8 cellular contexts compared by ENCODE assay signal in the genomic region with DNA sequence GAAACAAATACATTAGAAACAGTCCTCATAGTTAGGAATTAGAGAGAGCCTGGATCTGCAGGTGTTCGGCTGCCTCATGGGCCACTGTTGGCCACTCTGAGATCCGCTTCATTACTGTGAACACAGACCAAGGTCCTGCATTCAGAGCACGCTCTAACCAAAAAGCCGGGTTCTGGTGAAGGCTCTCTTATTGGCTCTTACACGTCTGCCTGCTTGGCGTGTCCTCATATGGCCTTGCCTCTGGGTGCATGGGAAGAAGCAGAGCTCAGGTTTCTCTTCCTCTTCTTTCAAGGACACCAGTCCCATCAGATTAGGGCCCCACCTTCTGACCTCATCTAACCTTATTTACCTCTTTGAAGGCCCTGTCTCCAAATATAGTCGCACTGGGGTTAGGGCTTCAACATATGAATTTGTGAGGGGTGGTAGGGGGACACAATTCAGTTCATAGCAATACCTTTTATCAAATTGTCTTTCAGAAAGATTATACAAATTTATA. TPM values are rescaled to one million over a fixed set of nuclear protein-coding genes. Genes with fewer than 3 reads are reported as not detected.
DNase-seq lines count a peak whose midpoint lies in the region; ATAC-seq and TF ChIP-seq lines count a peak whose summit lies in the region.

No MANE protein-coding gene starts in this region.

- no peak overlapping the region for H3K4me3 ChIP-seq in HAP-1
- H3K4me3 ChIP-seq in LNCaP clone FGC (ENCODE audit: low read depth, low read length) = no peak overlapping the region

- peaks cover 10 to 16% of the 10 kb centered on the region in 2 donors for H3K4me1 Mint-ChIP-seq in stimulated activated naive B cell treated with anti-CD40 and anti-IgM and Interleukin-4, amounts not matched to agents 10 μg/mL and 1 μg/mL and 100 μg/mL, for 72 hours

- H3K36me3 Mint-ChIP-seq in stimulated activated naive B cell treated with anti-CD40 and anti-IgM and Interleukin-4, amounts not matched to agents 10 μg/mL and 1 μg/mL and 100 μg/mL, for 72 hours = no peaks in the 10 kb centered on the region

- no peaks in the 10 kb centered on the region for H3K9me3 Mint-ChIP-seq in stimulated activated naive B cell treated with anti-CD40 and anti-IgM and Interleukin-4, amounts not matched to agents 10 μg/mL and 1 μg/mL and 100 μg/mL, for 72 hours

- H3K36me3 ChIP-seq in HAP-1 (replicated peaks) = no peaks in the 10 kb centered on the region

- TF ChIP-seq CTCF in LNCaP clone FGC (IDR thresholded peaks at IDR 0.05; ENCODE audit: control insufficient read depth, extremely low read depth, insufficient read depth) = no peak

- H3K27ac Mint-ChIP-seq in stimulated activated naive B cell treated with anti-CD40 and anti-IgM and Interleukin-4, amounts not matched to agents 10 μg/mL and 1 μg/mL and 100 μg/mL, for 72 hours = peak overlapping the region; percentile 71

- DNase-seq in HAP-1 (ENCODE audit: low spot score in 2 of 2) (peak; percentile 86 to 94), LNCaP clone FGC (ENCODE audit: low read depth) (peak; percentile 87), amniotic epithelial cell (ENCODE audit: low read depth) (peak; percentile 16), HCEC 1CT (no peak), HT-29 (ENCODE audit: low spot score) (no peak), AG08395 (ENCODE audit: low spot score) (no peak)
- peak; percentile 50 for DNase-seq in stimulated activated naive B cell treated with anti-CD40 and anti-IgM and Interleukin-4, amounts not matched to agents 10 μg/mL and 1 μg/mL and 100 μg/mL, for 72 hours

- H3K27me3 ChIP-seq in HAP-1 (ENCODE audit: low read depth) = no peaks in the 10 kb centered on the region

- H3K9me3 ChIP-seq in HAP-1 = no peaks in the 10 kb centered on the region

- H3K27me3 Mint-ChIP-seq in stimulated activated naive B cell treated with anti-CD40 and anti-IgM and Interleukin-4, amounts not matched to agents 10 μg/mL and 1 μg/mL and 100 μg/mL, for 72 hours = no peaks in the 10 kb centered on the region

- in situ Hi-C loops in HAP-1 (cut with MboI; ENCODE audit: low sequenced_read_pairs) = no loop called here

- no peak overlapping the region for H3K4me3 Mint-ChIP-seq in stimulated activated naive B cell treated with anti-CD40 and anti-IgM and Interleukin-4, amounts not matched to agents 10 μg/mL and 1 μg/mL and 100 μg/mL, for 72 hours

- ATAC-seq in GM18517 (IDR thresholded peaks at IDR 0.05; ENCODE audit: unreplicated experiment) = peak; percentile 97
- peak; percentile 100 for ATAC-seq in stimulated activated naive B cell treated with anti-CD40 and anti-IgM and Interleukin-4, amounts not matched to agents 10 μg/mL and 1 μg/mL and 100 μg/mL, for 72 hours (replicated peaks)

- peaks cover 23% of the 10 kb centered on the region for H3K4me1 ChIP-seq in HAP-1

RNA-seq across cellular contexts. Expression of gene ELF2, which starts 37.1 kb away (rescaled TPM):
- total RNA-seq in HT-29 (2014; rRNA removed; shearing (Covaris generic)) = 18.6 and 20.6 TPM in 2 replicates

Comparison
In these comparisons a context has a peak if more than half of its experiments do, and no peak if none do; other contexts are left out.
1. DNase-seq: peak in HAP-1 (2 of 2), LNCaP clone FGC (single experiment), amniotic epithelial cell (single experiment) and stimulated activated naive B cell treated with anti-CD40 and anti-IgM and Interleukin-4, amounts not matched to agents 10 μg/mL and 1 μg/mL and 100 μg/mL, for 72 hours (single experiment); none in HCEC 1CT (single experiment), HT-29 (single experiment) and AG08395 (single experiment).